ENCODE assay signal across 9 cellular contexts in the genomic region with DNA sequence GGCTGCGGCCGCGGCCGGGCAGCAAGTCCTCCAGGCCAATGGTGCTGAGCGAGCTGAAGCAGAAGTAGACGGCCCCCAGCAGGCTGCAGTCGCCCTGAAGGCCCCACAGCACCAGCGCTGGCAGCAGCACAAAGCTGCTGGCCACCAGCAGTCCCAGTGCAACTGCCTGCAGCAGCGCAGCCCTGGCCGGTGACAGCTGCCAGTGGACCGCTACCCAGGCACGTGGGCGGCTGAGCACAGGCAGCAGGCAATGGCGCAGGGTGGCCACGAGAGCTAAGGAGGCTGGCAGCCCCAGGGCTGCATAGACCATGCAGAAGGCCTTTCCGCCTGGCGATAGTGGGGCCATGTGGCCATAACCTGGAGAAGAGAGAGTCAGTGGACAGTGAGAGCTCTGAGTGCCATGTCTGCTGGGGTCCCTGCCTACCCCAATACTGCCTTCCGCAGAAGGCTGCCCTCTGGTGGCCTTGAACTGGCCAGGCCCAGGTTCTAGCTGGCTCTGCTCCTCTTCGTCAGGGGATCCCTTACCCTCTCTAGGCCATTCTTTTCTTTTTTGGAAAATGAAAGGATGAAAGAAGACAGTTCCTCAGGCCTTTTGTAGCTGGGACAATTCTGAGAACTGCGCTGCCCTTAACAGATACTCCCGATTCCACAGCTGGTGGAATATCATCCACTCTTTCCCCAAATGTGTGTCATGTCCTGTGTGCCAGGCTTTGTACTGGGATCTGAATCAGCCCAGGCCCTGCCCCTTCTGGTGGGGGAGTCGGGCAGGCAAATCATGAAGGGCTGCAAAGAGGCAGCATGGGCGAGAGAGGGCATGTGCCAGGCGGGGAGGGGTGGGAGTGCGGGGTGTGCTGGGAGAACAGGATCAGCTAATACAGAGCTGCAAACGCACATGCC. TPM values are rescaled to one million over a fixed set of nuclear protein-coding genes. Genes with fewer than 3 reads are reported as not detected.
DNase-seq lines count a peak whose midpoint lies in the region; ATAC-seq and TF ChIP-seq lines count a peak whose summit lies in the region.
"Had no signal": no experiment of that assay in that cellular context is flagged by ENCODE, and none has a peak within 500 bp of the region (broad histone marks: within the 10 kb centered on the region; RNA-seq: fewer than 3 reads in every experiment).

No MANE protein-coding gene starts in this region.

- no peaks in the 10 kb centered on the region for H3K36me3 ChIP-seq in neural cell (ENCODE audit: insufficient read depth, low read length)

- no peak overlapping the region for H3K27ac ChIP-seq in neural cell (ENCODE audit: low read length)

- TF ChIP-seq EP300 in neural cell (conservative IDR thresholded peaks at IDR 0.05; ENCODE audit: poor library complexity, severe bottlenecking), result no peak

- peak; percentile 53 for TF ChIP-seq RAD21 in neural cell (conservative IDR thresholded peaks at IDR 0.05)

- no peak overlapping the region for H3K4me3 ChIP-seq in AG09309 (ENCODE audit: control insufficient read depth, low read depth, low read length)
- H3K4me3 ChIP-seq in WI38 (ENCODE audit: low read depth, low read length), result no peak overlapping the region
- H3K4me3 ChIP-seq in epithelial cell of proximal tubule (ENCODE audit: low read depth, low read length), result no peak overlapping the region
- no peak overlapping the region for H3K4me3 ChIP-seq in neural cell (ENCODE audit: low read length)
- H3K4me3 ChIP-seq: HAP-1 had no signal

- no peaks in the 10 kb centered on the region for H3K9me2 ChIP-seq in neural cell (ENCODE audit: insufficient read depth, low read length)

- peaks cover 25% of the 10 kb centered on the region for H3K27me3 ChIP-seq in neural cell (ENCODE audit: insufficient read depth, low read depth, low read length)

- no peak for ATAC-seq in GM21360 (IDR thresholded peaks at IDR 0.05; ENCODE audit: unreplicated experiment)

- no peak overlapping the region for H3K9ac ChIP-seq in neural cell (ENCODE audit: low read length)

- H2AFZ ChIP-seq in neural cell (ENCODE audit: low read depth, low read length), result no peak overlapping the region

- H3K9me3 ChIP-seq in neural cell (ENCODE audit: low read length), result no peaks in the 10 kb centered on the region
- H3K9me3 ChIP-seq: HAP-1 had no signal

- TF ChIP-seq CTCF in AG09309 (IDR thresholded peaks at IDR 0.05; ENCODE audit: control insufficient read depth, insufficient read depth, low read depth, low read length, missing control alignments) (peak; percentile 73), WI38 (IDR thresholded peaks at IDR 0.05; ENCODE audit: low read depth, low read length) (peak; percentile 55), epithelial cell of proximal tubule (conservative IDR thresholded peaks at IDR 0.05; ENCODE audit: low read depth, low read length) (peak; percentile 79), neural cell (IDR thresholded peaks at IDR 0.05; ENCODE audit: poor library complexity, severe bottlenecking) (peak; percentile 61)

- H4K20me1 ChIP-seq in neural cell (ENCODE audit: insufficient read depth), result no peaks in the 10 kb centered on the region

- H3K79me2 ChIP-seq in neural cell (replicated peaks; ENCODE audit: insufficient read depth, low read length), result no peaks in the 10 kb centered on the region

- no peak for DNase-seq in AG09309 (ENCODE audit: low read depth)
- DNase-seq in GM19238 (ENCODE audit: insufficient read length, low spot score), result peak; percentile 63
- no peak for DNase-seq in epithelial cell of proximal tubule (ENCODE audit: low read depth)
- DNase-seq in HPDE6-E6E7 (ENCODE audit: extremely low spot score), result no peak
- DNase-seq in NCI-H2081 (lab: John Stamatoyannopoulos, UW), result no peak

- no peak overlapping the region for H3K4me2 ChIP-seq in neural cell (ENCODE audit: low read length)

- no peaks in the 10 kb centered on the region for H3F3A ChIP-seq in neural cell (ENCODE audit: insufficient read depth, low read length, poor library complexity, severe bottlenecking)

TF ChIP-seq in neural cell, 6 proteins besides CTCF, POLR2A, EP300 and RAD21:
- TF ChIP-seq MXI1 (conservative IDR thresholded peaks at IDR 0.05; ENCODE audit: poor library complexity, severe bottlenecking), result no peak
- peak; percentile 72 for TF ChIP-seq SMC3 (conservative IDR thresholded peaks at IDR 0.05; ENCODE audit: poor library complexity)

RNA-seq across cellular contexts. Expression of a gene that starts 1.8 kb away (rescaled TPM):
- 0.17 TPM in 1 of 2 replicates, not detected in the other for total RNA-seq in epithelial cell of proximal tubule
- polyA plus RNA-seq in neural cell, result 1.1 TPM in 1 of 2 replicates, not detected in the other
- polyA minus RNA-seq in neural cell, result 0.49 TPM in 1 of 2 replicates, not detected in the other

RNA-seq across cellular contexts. Expression of a gene that starts 17.9 kb away (rescaled TPM):
- 26.1 and 26.3 TPM in 2 replicates for total RNA-seq in epithelial cell of proximal tubule
- polyA plus RNA-seq in neural cell, result 18.3 and 19.8 TPM in 2 replicates
- polyA minus RNA-seq in neural cell, result 5.4 and 8.6 TPM in 2 replicates

RNA-seq across cellular contexts. Expression of a gene that starts 20.3 kb away (rescaled TPM):
- total RNA-seq in epithelial cell of proximal tubule, result 55.0 and 55.3 TPM in 2 replicates
- 3.9 and 6.6 TPM in 2 replicates for polyA plus RNA-seq in neural cell
- 12.0 and 13.4 TPM in 2 replicates for polyA minus RNA-seq in neural cell

RNA-seq across cellular contexts. Expression of a gene that starts 21.4 kb away (rescaled TPM):
- total RNA-seq in epithelial cell of proximal tubule, result 64.0 and 67.1 TPM in 2 replicates
- polyA plus RNA-seq in neural cell, result 75.1 and 86.1 TPM in 2 replicates
- polyA minus RNA-seq in neural cell, result 52.6 and 57.5 TPM in 2 replicates

RNA-seq across cellular contexts. Expression of a gene that starts 21.8 kb away (rescaled TPM):
- total RNA-seq in epithelial cell of proximal tubule, result 35.9 and 41.6 TPM in 2 replicates
- polyA plus RNA-seq in neural cell, result 7.8 and 8.1 TPM in 2 replicates
- polyA minus RNA-seq in neural cell, result 16.1 and 22.2 TPM in 2 replicates
